In genomic region chr11:11909727-11910126, GRCh38 we compare ENCODE assay signal across 22 cellular contexts.
A peak's percentile ranks its signal among the peaks of the same experiment; 100 is the strongest.
DNase-seq lines count a peak whose midpoint lies in the region; ATAC-seq, FAIRE-seq and TF ChIP-seq lines count a peak whose summit lies in the region.
"Had no signal": no experiment of that assay in that cellular context is flagged by ENCODE, and none has a peak within 500 bp of the region (broad histone marks: within the 10 kb centered on the region; RNA-seq: fewer than 3 reads in every experiment).

No MANE protein-coding gene starts in this region.

- in situ Hi-C loops in ACHN (cut with HindIII; ENCODE audit: low pct_ligation_motif_present, low pct_unique_long_range_greater_than_20kb, low sequenced_read_pairs): no loop called here

- H3K27ac ChIP-seq in astrocyte (ENCODE audit: low read depth, low read length) (no peak overlapping the region), gastroesophageal sphincter (peak overlapping the region; percentile 55 to 77 (median 71))

- POLR2A ChIA-PET in naive thymus-derived CD8-positive, alpha-beta T cell (lab: Charles Lee): no interaction called here

- H3K9me3 ChIP-seq in astrocyte (ENCODE audit: insufficient read depth, low read depth, low read length): no peaks in the 10 kb centered on the region
- H3K9me3 ChIP-seq in gastroesophageal sphincter: no peaks in the 10 kb centered on the region
- H3K9me3 ChIP-seq: HAP-1 had no signal

- ATAC-seq in gastroesophageal sphincter: peak; percentile 65
- no peak for ATAC-seq in naive thymus-derived CD8-positive, alpha-beta T cell
- no peak for ATAC-seq in HG02970 (IDR thresholded peaks at IDR 0.05; ENCODE audit: low FRiP score, unreplicated experiment)
- ATAC-seq: activated CD8-positive, alpha-beta T cell treated with anti-CD3 and anti-CD28 coated beads, Interleukin-2, amount 10 ng/mL, durations not matched to agents 7 days and 5 days; activated T-cell treated with anti-CD3 and anti-CD28 coated beads, Interleukin-2, amount 50 U/mL, for 72 hours; K562; left colon had no signal

- peaks cover 25% of the 10 kb centered on the region for H3K36me3 ChIP-seq in astrocyte (ENCODE audit: insufficient read depth, low read length)
- peaks cover 0 to 38% of the 10 kb centered on the region in 2 donors for H3K36me3 ChIP-seq in gastroesophageal sphincter

- TF ChIP-seq POLR2A in gastroesophageal sphincter (IDR thresholded peaks at IDR 0.05): no peak

- H3K27me3 Mint-ChIP-seq in astrocyte (ENCODE audit: low read depth, unreplicated experiment): no peaks in the 10 kb centered on the region
- H3K27me3 Mint-ChIP-seq in naive thymus-derived CD8-positive, alpha-beta T cell: no peaks in the 10 kb centered on the region
- H3K27me3 Mint-ChIP-seq: activated naive CD8-positive, alpha-beta T cell treated with anti-CD3 and anti-CD28 coated beads for 36 hours had no signal

- H3K27ac Mint-ChIP-seq in astrocyte (ENCODE audit: unreplicated experiment): no peak overlapping the region
- no peak overlapping the region for H3K27ac Mint-ChIP-seq in naive thymus-derived CD8-positive, alpha-beta T cell
- H3K27ac Mint-ChIP-seq: activated CD8-positive, alpha-beta T cell treated with anti-CD3 and anti-CD28 coated beads, Interleukin-2, amount 10 ng/mL, durations not matched to agents 7 days and 5 days; activated naive CD8-positive, alpha-beta T cell treated with anti-CD3 and anti-CD28 coated beads for 36 hours; activated T-cell treated with anti-CD3 and anti-CD28 coated beads, Interleukin-2, amount 50 U/mL, for 72 hours; T-helper 1 cell treated with Interleukin-12 subunit alpha and Interleukin-12 subunit beta and Interleukin-4 antibody, amounts not matched to agents 30 μg/mL and 1 μg/mL, for 36 hours had no signal

- no peaks in the 10 kb centered on the region for H4K20me1 ChIP-seq in astrocyte (ENCODE audit: insufficient read depth, low read length)

- DNase-seq in ACHN (peak; percentile 19), H4 (ENCODE audit: low spot score) (peak; percentile 31), astrocyte (ENCODE audit: low read depth) (peak; percentile 85), epidermal melanocyte (ENCODE audit: insufficient read length, low spot score) (no peak)
- DNase-seq in naive thymus-derived CD8-positive, alpha-beta T cell: no peak
- DNase-seq in activated CD4-positive, alpha-beta T cell treated with anti-CD3 and anti-CD28 coated beads, Interleukin-2, amount 50 U/mL, for 48 hours: no peak
- DNase-seq: activated CD8-positive, alpha-beta T cell treated with anti-CD3 and anti-CD28 coated beads, Interleukin-2, amount 10 ng/mL, durations not matched to agents 7 days and 5 days; activated naive CD8-positive, alpha-beta T cell treated with anti-CD3 and anti-CD28 coated beads for 36 hours; activated T-cell treated with anti-CD3 and anti-CD28 coated beads, Interleukin-2, amount 50 U/mL, for 72 hours; effector CD4-positive, alpha-beta T cell; left colon; midbrain; NCI-H1092 treated with DMSO at 0.1 percent for 48 hours; NCI-H2081 treated with DMSO at 0.1 percent for 48 hours; NCI-H524 treated with DMSO at 0.1 percent for 48 hours; SHP77 treated with DMSO at 0.1 percent for 48 hours had no signal

- H3K4me1 Mint-ChIP-seq in astrocyte (ENCODE audit: low read depth, unreplicated experiment): peaks cover 9% of the 10 kb centered on the region
- peaks cover 0 to 4% (median 0%) of the 10 kb centered on the region in 4 donors for H3K4me1 Mint-ChIP-seq in naive thymus-derived CD8-positive, alpha-beta T cell
- H3K4me1 Mint-ChIP-seq: activated naive CD8-positive, alpha-beta T cell treated with anti-CD3 and anti-CD28 coated beads for 36 hours had no signal

- no peaks in the 10 kb centered on the region for H3K4me1 ChIP-seq in astrocyte (ENCODE audit: insufficient read depth, low read length)
- H3K4me1 ChIP-seq in gastroesophageal sphincter: peaks cover 0 to 22% (median 7%) of the 10 kb centered on the region in 3 donors
- H3K4me1 ChIP-seq: HAP-1 had no signal

- no peak overlapping the region for H3K4me3 ChIP-seq in astrocyte (ENCODE audit: insufficient read depth, low read depth, low read length)
- H3K4me3 ChIP-seq in gastroesophageal sphincter: no peak overlapping the region
- H3K4me3 ChIP-seq: HAP-1, K562 had no signal

- no peaks in the 10 kb centered on the region for H3K79me2 ChIP-seq in astrocyte (ENCODE audit: insufficient read depth, low read length)

- H3K36me3 Mint-ChIP-seq in astrocyte (ENCODE audit: low read depth, unreplicated experiment): peaks cover 12% of the 10 kb centered on the region
- peaks cover 0 to 63% (median 27%) of the 10 kb centered on the region in 3 donors for H3K36me3 Mint-ChIP-seq in naive thymus-derived CD8-positive, alpha-beta T cell

- no peak overlapping the region for H2AFZ ChIP-seq in astrocyte (ENCODE audit: low read depth, low read length)

- no peak overlapping the region for H3K4me2 ChIP-seq in astrocyte (ENCODE audit: low read length)

- no peaks in the 10 kb centered on the region for H3K9me3 Mint-ChIP-seq in astrocyte (ENCODE audit: unreplicated experiment)
- H3K9me3 Mint-ChIP-seq in naive thymus-derived CD8-positive, alpha-beta T cell: no peaks in the 10 kb centered on the region
- H3K9me3 Mint-ChIP-seq: activated naive CD8-positive, alpha-beta T cell treated with anti-CD3 and anti-CD28 coated beads for 36 hours; activated T-cell treated with anti-CD3 and anti-CD28 coated beads, Interleukin-2, amount 50 U/mL, for 72 hours; T-helper 1 cell treated with Interleukin-12 subunit alpha and Interleukin-12 subunit beta and Interleukin-4 antibody, amounts not matched to agents 30 μg/mL and 1 μg/mL, for 36 hours had no signal

- H3K4me3 Mint-ChIP-seq in astrocyte (ENCODE audit: unreplicated experiment): no peak overlapping the region
- H3K4me3 Mint-ChIP-seq in naive thymus-derived CD8-positive, alpha-beta T cell: no peak overlapping the region
- H3K4me3 Mint-ChIP-seq: activated CD8-positive, alpha-beta T cell treated with anti-CD3 and anti-CD28 coated beads, Interleukin-2, amount 10 ng/mL, durations not matched to agents 7 days and 5 days; activated naive CD8-positive, alpha-beta T cell treated with anti-CD3 and anti-CD28 coated beads for 36 hours; activated T-cell treated with anti-CD3 and anti-CD28 coated beads, Interleukin-2, amount 50 U/mL, for 72 hours; T-helper 1 cell treated with Interleukin-12 subunit alpha and Interleukin-12 subunit beta and Interleukin-4 antibody, amounts not matched to agents 30 μg/mL and 1 μg/mL, for 36 hours had no signal

- H3K9ac ChIP-seq in astrocyte (ENCODE audit: low read length): no peak overlapping the region

- no peak for TF ChIP-seq EP300 in gastroesophageal sphincter (IDR thresholded peaks at IDR 0.05)

- TF ChIP-seq CTCF in astrocyte (IDR thresholded peaks at IDR 0.05; ENCODE audit: insufficient read depth, low read depth, low read length) (no peak), gastroesophageal sphincter (IDR thresholded peaks at IDR 0.05) (no peak)

- H3K27me3 ChIP-seq in astrocyte (ENCODE audit: insufficient read depth, low read length) (no peaks in the 10 kb centered on the region), gastroesophageal sphincter (no peaks in the 10 kb centered on the region)

- FAIRE-seq in astrocyte (lab: Jason Lieb, UNC): peak; percentile 45
- FAIRE-seq: GM19239, K562 had no signal

Comparison
In these comparisons a context has a peak if more than half of its experiments do, and no peak if none do; other contexts are left out.
1. DNase-seq: peak in ACHN (single experiment), H4 (single experiment) and astrocyte (single experiment); none in epidermal melanocyte (single experiment), naive thymus-derived CD8-positive, alpha-beta T cell (0 of 10) and activated CD4-positive, alpha-beta T cell treated with anti-CD3 and anti-CD28 coated beads, Interleukin-2, amount 50 U/mL, for 48 hours (0 of 2).